In genomic region chr10:29780096-29780495, GRCh38 we compare ENCODE assay signal across 22 cellular contexts.
DNase-seq lines count a peak whose midpoint lies in the region; ATAC-seq and TF ChIP-seq lines count a peak whose summit lies in the region.
"Had no signal": no experiment of that assay in that cellular context is flagged by ENCODE, and none has a peak within 500 bp of the region (broad histone marks: within the 10 kb centered on the region; RNA-seq: fewer than 3 reads in every experiment).

No MANE protein-coding gene starts in this region.

- TF ChIP-seq EP300 in esophagus muscularis mucosa (IDR thresholded peaks at IDR 0.05): no peak

- H3K9me3 Mint-ChIP-seq in nephron: peaks cover 4% of the 10 kb centered on the region
- H3K9me3 Mint-ChIP-seq: HFFc6 had no signal

- ATAC-seq in Panc1 (no peak), HG03025 (IDR thresholded peaks at IDR 0.05; ENCODE audit: low FRiP score, unreplicated experiment) (no peak)

- in situ Hi-C loops in Panc1 (cut with HindIII; ENCODE audit: low pct_unique_long_range_greater_than_20kb, low sequenced_read_pairs): no loop called here

- peaks cover 6% of the 10 kb centered on the region for H3K4me1 Mint-ChIP-seq in nephron

- 29% methylated on average over 1 of the region's 1 CpG for WGBS in esophagus muscularis mucosa

- H3K27me3 ChIP-seq in Panc1 (ENCODE audit: control insufficient read depth, insufficient read depth, low read length): no peaks in the 10 kb centered on the region
- no peaks in the 10 kb centered on the region for H3K27me3 ChIP-seq in esophagus muscularis mucosa
- no peaks in the 10 kb centered on the region for H3K27me3 ChIP-seq in vagina

- H3K27ac Mint-ChIP-seq in nephron: peak overlapping the region in 2 of 3 experiments; percentile 16 to 53
- H3K27ac Mint-ChIP-seq: HFFc6 had no signal

- H3K9me3 ChIP-seq in Panc1 (ENCODE audit: control insufficient read depth, insufficient read depth, low read depth, low read length) (no peaks in the 10 kb centered on the region), esophagus muscularis mucosa (no peaks in the 10 kb centered on the region), vagina (no peaks in the 10 kb centered on the region)
- H3K9me3 ChIP-seq: HAP-1 had no signal

- DNase-seq in Panc1 (ENCODE audit: low read depth, low spot score) (no peak), esophagus muscularis mucosa (ENCODE audit: extremely low spot score) (no peak), DMS79 treated with DMSO at 0.1 percent for 48 hours (lab: John Stamatoyannopoulos, UW) (no peak), vagina (ENCODE audit: extremely low spot score in 2 of 2) (no peak)
- DNase-seq in activated CD8-positive, alpha-beta memory T cell treated with anti-CD3 and anti-CD28 coated beads for 24 hours: no peak
- DNase-seq: ACHN, Calu3, DND-41, GM23248, HFFc6, NCI-H1092, NCI-H1417 treated with DMSO at 0.1 percent for 48 hours, NCI-H1694 treated with DMSO at 0.1 percent for 48 hours, NCI-H2081, NCI-H2227 treated with DMSO at 0.1 percent for 48 hours, NCI-H526 treated with DMSO at 0.1 percent for 48 hours, SHP77 had no signal

- intact Hi-C loops in Panc1 (cut with micrococcal nuclease; ENCODE audit: unreplicated experiment): no loop called here
- intact Hi-C loops in esophagus muscularis mucosa (cut with DNase I): no loop called here
- intact Hi-C loops in vagina (cut with DNase I): no loop called here

- TF ChIP-seq CTCF in Panc1 (IDR thresholded peaks at IDR 0.05): no peak
- no peak for TF ChIP-seq CTCF in esophagus muscularis mucosa (IDR thresholded peaks at IDR 0.05)
- no peak for TF ChIP-seq CTCF in nephron (IDR thresholded peaks at IDR 0.05; ENCODE audit: unreplicated experiment in 3 of 3)
- no peak for TF ChIP-seq CTCF in vagina (IDR thresholded peaks at IDR 0.05)

- no peak overlapping the region for H3K4me3 ChIP-seq in Panc1 (ENCODE audit: low read depth in 2 of 2, low read length in 2 of 2)
- H3K4me3 ChIP-seq in esophagus muscularis mucosa: no peak overlapping the region
- no peak overlapping the region for H3K4me3 ChIP-seq in vagina
- H3K4me3 ChIP-seq: GM23248, HAP-1 had no signal

- H3K36me3 ChIP-seq in Panc1 (ENCODE audit: control insufficient read depth, insufficient read depth, low read length) (no peaks in the 10 kb centered on the region), esophagus muscularis mucosa (no peaks in the 10 kb centered on the region), vagina (no peaks in the 10 kb centered on the region)
- H3K36me3 ChIP-seq: HAP-1 had no signal

- peaks cover 16% of the 10 kb centered on the region for H3K4me1 ChIP-seq in Panc1 (ENCODE audit: control insufficient read depth, insufficient read depth, low read length)
- H3K4me1 ChIP-seq in esophagus muscularis mucosa: peaks cover 20 to 41% (median 39%) of the 10 kb centered on the region in 4 donors
- peaks cover 11% of the 10 kb centered on the region for H3K4me1 ChIP-seq in vagina
- H3K4me1 ChIP-seq: HAP-1 had no signal

- 0 out of 2 replicates have a peak overlapping the region, but pooled peaks have one; percentile 13 for H3K27ac ChIP-seq in Panc1 (ENCODE audit: low read length)
- H3K27ac ChIP-seq in esophagus muscularis mucosa (replicated peaks in 1 of 4): peak overlapping the region in 3 of 4 donors; percentile 24 to 57 (median 54)
- no peak overlapping the region for H3K27ac ChIP-seq in vagina
- H3K27ac ChIP-seq: GM23248, HL-60, RWPE1 had no signal

- TF ChIP-seq POLR2A in esophagus muscularis mucosa (IDR thresholded peaks at IDR 0.05; ENCODE audit: low read depth) (no peak), vagina (IDR thresholded peaks at IDR 0.05) (no peak)

- no peak overlapping the region for H3K4me3 Mint-ChIP-seq in nephron
- H3K4me3 Mint-ChIP-seq: HFFc6 had no signal

- CTCF ChIA-PET in Panc1 (lab: Charles Lee): no interaction called here

- POLR2A ChIA-PET in Panc1 (lab: Charles Lee): interaction anchor here (0.6 kb wide), 1 partner anchor 25 kb away, joined by 8 read pairs; no protein-coding TSS in a partner anchor

- H3K36me3 Mint-ChIP-seq in nephron (ENCODE audit: low read depth): no peaks in the 10 kb centered on the region

- peaks cover 10% of the 10 kb centered on the region for H3K27me3 Mint-ChIP-seq in nephron (ENCODE audit: low read depth)

- BruUV-seq in Panc1 (replicated peaks; lab: Mats Ljungman, UMichigan): no TSS peak
